16 cellular contexts compared by ENCODE assay signal in genomic region chr4:159856451-159856850, GRCh38.
"Had no signal": no experiment of that assay in that cellular context is flagged by ENCODE, and none has a peak within 500 bp of the region (broad histone marks: within the 10 kb centered on the region; RNA-seq: fewer than 3 reads in every experiment).

No MANE protein-coding gene starts in this region.

- H3K27ac ChIP-seq: brain microvascular endothelial cell, foreskin keratinocyte had no signal

- H3K36me3 ChIP-seq: brain microvascular endothelial cell had no signal

- H3K4me1 ChIP-seq: foreskin keratinocyte had no signal

- DNase-seq: activated CD4-positive, alpha-beta memory T cell treated with anti-CD3 and anti-CD28 coated beads, Interleukin-2, amount 10 ng/mL, durations not matched to agents 7 days and 5 days; activated CD4-positive, alpha-beta T cell treated with anti-CD3 and anti-CD28 coated beads for 4 hours; activated T-cell treated with anti-CD3 and anti-CD28 coated beads, Interleukin-2, amount 50 U/mL, for 24 hours; amniotic stem cell; brain microvascular endothelial cell; cortex of kidney; effector CD4-positive, alpha-beta T cell; kidney; left ventricle myocardium superior; natural killer cell; retina; stimulated activated CD4-positive, alpha-beta T cell treated with anti-CD3 and anti-CD28 coated beads, Interleukin-2, amount 100 ng/mL, for 48 hours; T-helper 2 cell had no signal

- ATAC-seq: foreskin keratinocyte; left ventricle myocardium superior; natural killer cell; stimulated activated memory B cell treated with anti-CD40 and anti-IgM and Interleukin-4, amounts not matched to agents 10 μg/mL and 1 μg/mL and 100 μg/mL, for 72 hours had no signal

- FAIRE-seq: endothelial cell of umbilical vein, kidney had no signal

- H3K27me3 ChIP-seq: brain microvascular endothelial cell, foreskin keratinocyte had no signal
